ENCODE assay signal across 20 cellular contexts in genomic region chr1:7427901-7428300, GRCh38.
A peak's percentile ranks its signal among the peaks of the same experiment; 100 is the strongest.
DNase-seq lines count a peak whose midpoint lies in the region; ATAC-seq and TF ChIP-seq lines count a peak whose summit lies in the region.
"Had no signal": no experiment of that assay in that cellular context is flagged by ENCODE, and none has a peak within 500 bp of the region (broad histone marks: within the 10 kb centered on the region; RNA-seq: fewer than 3 reads in every experiment).

No MANE protein-coding gene starts in this region.

- H3K9me3 Mint-ChIP-seq in H9 (no peaks in the 10 kb centered on the region; a peak in 1 of 5 replicates), WTC11 (no peaks in the 10 kb centered on the region)

- no peak overlapping the region for H4K8ac ChIP-seq in H9 (replicated peaks; ENCODE audit: insufficient read length, low read depth, low read length)
- peak overlapping the region; percentile 19 for H4K8ac ChIP-seq in neuronal stem cell (ENCODE audit: low read depth, low read length)

- H3K4me1 ChIP-seq in H9 (ENCODE audit: insufficient read depth, low read length) = no peaks in the 10 kb centered on the region
- peaks cover 0 to 3% of the 10 kb centered on the region in 2 donors for H3K4me1 ChIP-seq in neuronal stem cell (ENCODE audit: control insufficient read depth in 2 of 2, insufficient read depth in 1 of 2, low read depth in 1 of 2, low read length in 2 of 2)
- H3K4me1 ChIP-seq: HAP-1 had no signal

- no peaks in the 10 kb centered on the region for H3K23me2 ChIP-seq in H9 (ENCODE audit: insufficient read length, low read depth, low read length, poor library complexity, severe bottlenecking)

- no peak overlapping the region for H2BK20ac ChIP-seq in H9 (ENCODE audit: low read depth, low read length, poor library complexity, severe bottlenecking)

- H3T11ph ChIP-seq in H9 (ENCODE audit: low read length) = no peak overlapping the region

- no CpG with 5 or more reads among the region's 13 CpGs for WGBS in H9 (ENCODE audit: extremely low coverage, insufficient read length, low lambda C conversion rate)
- WGBS in neuronal stem cell (ENCODE audit: extremely low coverage in 2 of 2, insufficient read length in 2 of 2, insufficient replicate concordance in 1 of 2), 2 donors = no CpG with 5 or more reads among the region's 13 CpGs

- H3K4me2 ChIP-seq in H9 (ENCODE audit: insufficient read depth, insufficient read length, low read length) = no peak overlapping the region
- no peak overlapping the region for H3K4me2 ChIP-seq in neuronal stem cell (ENCODE audit: insufficient read depth, low read length, poor library complexity, severe bottlenecking)
- H3K4me2 ChIP-seq: KMS-11 had no signal

- H3K4me1 Mint-ChIP-seq in H9 (peaks cover 7% of the 10 kb centered on the region in 2 experiments; a peak in 3 of 4 replicates), WTC11 (peaks cover 3% of the 10 kb centered on the region; the same call in 1 of the 2 replicates)
- H3K4me1 Mint-ChIP-seq: CD14-positive monocyte had no signal

- POLR2A ChIA-PET in WTC11 (lab: Charles Lee) = no interaction called here

- no peaks in the 10 kb centered on the region for H3K36me3 Mint-ChIP-seq in H9 (ENCODE audit: insufficient read depth in 1 of 3, low read depth in 3 of 3)
- H3K36me3 Mint-ChIP-seq in WTC11 = no peaks in the 10 kb centered on the region
- H3K36me3 Mint-ChIP-seq: CD14-positive monocyte had no signal

- DNase-seq in H9 (no peak), WTC11 (ENCODE audit: low spot score) (no peak), foreskin melanocyte (peak; percentile 2), neuronal stem cell (ENCODE audit: low spot score) (no peak), cerebellum (ENCODE audit: low spot score) (no peak)
- DNase-seq: ACHN, COR-L47, DMS 273 treated with DMSO at 0.1 percent for 48 hours, MV-4-11, NCI-H1694 treated with DMSO at 0.1 percent for 48 hours, NCI-H2107, NCI-H510A, NCI-H748 treated with DMSO at 0.1 percent for 48 hours, OCI-M1, SJCRH30 had no signal

- H3K36me3 ChIP-seq in neuronal stem cell (replicated peaks in 1 of 2; ENCODE audit: control insufficient read depth in 2 of 2, insufficient read depth in 2 of 2, low read length in 2 of 2) = no peaks in the 10 kb centered on the region
- H3K36me3 ChIP-seq: HAP-1, SJCRH30 had no signal

- H3K4ac ChIP-seq in H9 (ENCODE audit: low read depth, low read length) (no peak overlapping the region), neuronal stem cell (ENCODE audit: low read length) (no peak overlapping the region)

- H4K91ac ChIP-seq in H9 (ENCODE audit: insufficient read length, low read depth, low read length) = no peak overlapping the region
- H4K91ac ChIP-seq in neuronal stem cell (ENCODE audit: low read depth, low read length, poor library complexity) = no peak overlapping the region

- H2BK12ac ChIP-seq in H9 (ENCODE audit: insufficient read length, low read depth, low read length) (no peak overlapping the region), neuronal stem cell (ENCODE audit: low read length) (no peak overlapping the region)

- H3K23ac ChIP-seq in H9 (ENCODE audit: insufficient read length, low read depth, low read length) (no peak overlapping the region), neuronal stem cell (ENCODE audit: low read depth, low read length, poor library complexity) (no peak overlapping the region)

- H3K27me3 ChIP-seq in H9 (ENCODE audit: insufficient read depth, low read length) (no peaks in the 10 kb centered on the region; the same call in 1 of the 2 replicates), neuronal stem cell (ENCODE audit: control insufficient read depth in 3 of 3, insufficient read depth in 3 of 3, low read depth in 1 of 3, low read length in 3 of 3) (no peaks in the 10 kb centered on the region)
- H3K27me3 ChIP-seq: SJCRH30 had no signal

- H3K14ac ChIP-seq in H9 (ENCODE audit: insufficient read depth, low read length) (peak overlapping the region; percentile 25; the same call in 1 of the 2 replicates), neuronal stem cell (ENCODE audit: low read length) (no peak overlapping the region)

- TF ChIP-seq CTCF in H9 (conservative IDR thresholded peaks at IDR 0.05) (no peak), WTC11 (IDR thresholded peaks at IDR 0.05) (no peak)

- H4K20me1 ChIP-seq in H9 (ENCODE audit: control insufficient read depth, insufficient read depth, insufficient read length) = peaks cover 3% of the 10 kb centered on the region

- H3K79me1 ChIP-seq in H9 (ENCODE audit: insufficient read depth, low read depth, low read length, poor library complexity, severe bottlenecking) (no peaks in the 10 kb centered on the region), neuronal stem cell (ENCODE audit: low read depth, low read length) (no peaks in the 10 kb centered on the region)

- H3K79me2 ChIP-seq in H9 (ENCODE audit: insufficient read depth, low read length) = no peaks in the 10 kb centered on the region

- CTCF ChIA-PET in WTC11 (lab: Charles Lee) = interaction anchor here (2.2 kb wide), 1 partner anchor 47 kb away, joined by 8 read pairs; no protein-coding TSS in a partner anchor

- H3K4me3 ChIP-seq in neuronal stem cell (ENCODE audit: low read length in 2 of 2) = no peak overlapping the region
- H3K4me3 ChIP-seq: HAP-1, SJCRH30 had no signal

- no peak overlapping the region for H2BK15ac ChIP-seq in H9 (ENCODE audit: low read depth, low read length)
- H2BK15ac ChIP-seq in neuronal stem cell (ENCODE audit: low read length) = no peak overlapping the region

- H3K9me3 ChIP-seq in H9 (ENCODE audit: control insufficient read depth, low read depth, low read length) (no peaks in the 10 kb centered on the region), neuronal stem cell (replicated peaks in 1 of 2; ENCODE audit: control insufficient read depth in 2 of 2, insufficient read depth in 1 of 2, low read depth in 1 of 2, low read length in 2 of 2) (no peaks in the 10 kb centered on the region)
- H3K9me3 ChIP-seq: HAP-1, SJCRH30 had no signal

- H3K18ac ChIP-seq in H9 (ENCODE audit: insufficient read length, low read depth, low read length) = no peak overlapping the region
- no peak overlapping the region for H3K18ac ChIP-seq in neuronal stem cell (ENCODE audit: low read length)

- H2AFZ ChIP-seq in H9 (ENCODE audit: low read length) (no peak overlapping the region), neuronal stem cell (ENCODE audit: low read length) (no peak overlapping the region)

- H2BK5ac ChIP-seq in H9 (ENCODE audit: insufficient read length, low read length) (no peak overlapping the region), neuronal stem cell (ENCODE audit: low read length) (no peak overlapping the region)

- no peak overlapping the region for H3K9ac ChIP-seq in H9 (ENCODE audit: extremely low read depth, insufficient read length, low read length)
- H3K9ac ChIP-seq in neuronal stem cell (ENCODE audit: low read depth, low read length, poor library complexity) = no peak overlapping the region
- H3K9ac ChIP-seq: KMS-11 had no signal

- H2BK120ac ChIP-seq in H9 (ENCODE audit: low read depth, low read length, poor library complexity, severe bottlenecking) (no peak overlapping the region), neuronal stem cell (ENCODE audit: low read depth, low read length) (no peak overlapping the region)

- H3K27me3 Mint-ChIP-seq in H9 (ENCODE audit: low read depth) (peaks cover 2% of the 10 kb centered on the region), WTC11 (ENCODE audit: low read depth) (no peaks in the 10 kb centered on the region)

- H3K27ac Mint-ChIP-seq in H9 (peak overlapping the region in 2 of 3 experiments; percentile 32 to 61; a peak in 2 of 7 replicates), WTC11 (peak overlapping the region; percentile 34; the same call in 1 of the 2 replicates)
- H3K27ac Mint-ChIP-seq: CD14-positive monocyte had no signal

- no peak overlapping the region for H3K56ac ChIP-seq in H9 (ENCODE audit: insufficient read length, low read depth, low read length)

- H3K27ac ChIP-seq in H9 (ENCODE audit: insufficient read length, low read depth, low read length) (no peak overlapping the region), neuronal stem cell (replicated peaks; ENCODE audit: low read length) (no peak overlapping the region)
- H3K27ac ChIP-seq: KMS-11, SJCRH30 had no signal

- H2AK5ac ChIP-seq in H9 (ENCODE audit: insufficient read length, low read length) (no peak overlapping the region), neuronal stem cell (ENCODE audit: low read depth, low read length) (no peak overlapping the region)

- H3K4me3 Mint-ChIP-seq in H9 (no peak overlapping the region), WTC11 (no peak overlapping the region)
- H3K4me3 Mint-ChIP-seq: CD14-positive monocyte had no signal

- no peak overlapping the region for H4K5ac ChIP-seq in H9 (ENCODE audit: insufficient read length, low read depth, low read length)

- ATAC-seq in WTC11 = no peak
- no peak for ATAC-seq in GM21447 (IDR thresholded peaks at IDR 0.05; ENCODE audit: unreplicated experiment)
- ATAC-seq in GM21786 (IDR thresholded peaks at IDR 0.05; ENCODE audit: unreplicated experiment) = no peak

TF ChIP-seq in WTC11, 78 proteins besides CTCF, POLR2A, EP300 and RAD21:
- TF ChIP-seq NFATC4 (CRISPR knock-in tag; IDR thresholded peaks at IDR 0.05) (no peak), GRHL2 (CRISPR knock-in tag; IDR thresholded peaks at IDR 0.05; ENCODE audit: insufficient replicate concordance, severe bottlenecking) (no peak), ZNF671 (CRISPR knock-in tag; IDR thresholded peaks at IDR 0.05) (no peak), ZNF396 (CRISPR knock-in tag; IDR thresholded peaks at IDR 0.05; ENCODE audit: borderline replicate concordance) (no peak), RORB (CRISPR knock-in tag; IDR thresholded peaks at IDR 0.05) (no peak), TEAD4 (CRISPR knock-in tag; IDR thresholded peaks at IDR 0.05) (no peak), ATF1 (CRISPR knock-in tag; IDR thresholded peaks at IDR 0.05) (no peak), SOX15 (CRISPR knock-in tag; IDR thresholded peaks at IDR 0.05) (no peak), NFYB (CRISPR knock-in tag; conservative IDR thresholded peaks at IDR 0.05; ENCODE audit: low read depth) (no peak), RELA (CRISPR knock-in tag; IDR thresholded peaks at IDR 0.05; ENCODE audit: borderline replicate concordance) (no peak)
TF ChIP-seq in WTC11: peak in this region for 0.
